In the genomic region with DNA sequence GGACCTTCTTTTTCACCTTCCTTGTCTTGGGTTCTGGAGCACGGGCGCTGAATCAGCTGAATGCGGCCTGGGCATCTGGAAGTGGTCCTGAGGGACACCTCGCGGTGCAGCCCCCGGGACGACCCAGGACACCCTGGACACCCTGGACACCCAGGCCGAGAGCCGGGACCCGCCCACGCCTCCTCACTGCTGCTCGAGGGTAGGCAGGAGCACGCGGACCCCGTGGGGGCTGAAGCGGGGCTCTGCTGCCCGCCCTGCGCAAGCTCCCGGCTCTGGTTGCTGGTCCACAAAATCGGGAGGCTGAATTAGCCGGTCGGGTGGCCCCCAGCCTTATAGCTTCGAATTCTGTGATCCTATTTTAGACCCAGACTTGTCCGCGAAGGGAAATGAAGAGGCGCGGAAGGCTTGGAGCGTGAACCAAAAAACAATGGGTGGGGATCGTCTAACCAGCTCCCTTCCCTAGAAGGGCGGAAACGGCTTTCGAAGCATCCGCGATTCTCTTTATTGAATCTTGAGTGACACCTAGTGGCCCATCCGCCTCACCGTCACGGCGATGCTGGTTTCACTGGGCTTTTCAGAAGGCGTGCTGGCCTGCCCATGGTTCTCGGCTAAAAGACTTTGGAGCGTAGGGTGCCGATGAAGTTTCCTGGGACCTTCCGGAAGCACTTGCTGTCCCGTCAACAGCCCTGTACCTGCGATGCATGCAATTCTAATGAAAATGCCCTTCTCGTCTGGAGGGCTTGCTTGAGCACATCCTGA, we compare ENCODE assay signal across 8 cellular contexts. TPM values are rescaled to one million over a fixed set of nuclear protein-coding genes. Genes with fewer than 3 reads are reported as not detected.
DNase-seq lines count a peak whose midpoint lies in the region; ATAC-seq and TF ChIP-seq lines count a peak whose summit lies in the region.

No MANE protein-coding gene starts in this region.

- ATAC-seq in HG02571 (IDR thresholded peaks at IDR 0.05; ENCODE audit: unreplicated experiment) (peak; percentile 80), omental fat pad (ENCODE audit: low FRiP score) (peak; percentile 70)

- peaks cover 52% of the 10 kb centered on the region for H3K4me1 Mint-ChIP-seq in activated naive CD4-positive, alpha-beta T cell treated with anti-CD3 and anti-CD28 coated beads, Interleukin-2, amount 10 ng/mL, durations not matched to agents 7 days and 5 days

- TF ChIP-seq POLR2A in suprapubic skin (IDR thresholded peaks at IDR 0.05): no peak

- H3K27ac Mint-ChIP-seq in activated naive CD4-positive, alpha-beta T cell treated with anti-CD3 and anti-CD28 coated beads, Interleukin-2, amount 10 ng/mL, durations not matched to agents 7 days and 5 days: peak overlapping the region; percentile 89

- TF ChIP-seq CTCF in omental fat pad (IDR thresholded peaks at IDR 0.05) (peak in 1 of 3 donors; percentile 66), suprapubic skin (IDR thresholded peaks at IDR 0.05) (peak; percentile 73 to 79)

- H3K27me3 Mint-ChIP-seq in activated naive CD4-positive, alpha-beta T cell treated with anti-CD3 and anti-CD28 coated beads, Interleukin-2, amount 10 ng/mL, durations not matched to agents 7 days and 5 days: peaks cover 9% of the 10 kb centered on the region

- no peaks in the 10 kb centered on the region for H3K9me3 ChIP-seq in SK-N-MC (ENCODE audit: low read depth, low read length)
- H3K9me3 ChIP-seq in suprapubic skin: no peaks in the 10 kb centered on the region

- no peaks in the 10 kb centered on the region for H3K9me3 Mint-ChIP-seq in activated naive CD4-positive, alpha-beta T cell treated with anti-CD3 and anti-CD28 coated beads, Interleukin-2, amount 10 ng/mL, durations not matched to agents 7 days and 5 days

- H3K4me3 Mint-ChIP-seq in activated naive CD4-positive, alpha-beta T cell treated with anti-CD3 and anti-CD28 coated beads, Interleukin-2, amount 10 ng/mL, durations not matched to agents 7 days and 5 days: peak overlapping the region; percentile 79

- peaks cover 3% of the 10 kb centered on the region for H3K36me3 Mint-ChIP-seq in activated naive CD4-positive, alpha-beta T cell treated with anti-CD3 and anti-CD28 coated beads, Interleukin-2, amount 10 ng/mL, durations not matched to agents 7 days and 5 days

- 4% methylated on average over 23 of the region's 46 CpGs for WGBS in suprapubic skin

- H3K4me3 ChIP-seq in SK-N-MC (peak overlapping the region; percentile 87), suprapubic skin (peak overlapping the region; percentile 57)

- peak; percentile 49 for DNase-seq in GM04503 (ENCODE audit: low read depth)
- DNase-seq in NAMALWA (ENCODE audit: low spot score): peak; percentile 93
- peak; percentile 63 for DNase-seq in SK-N-MC (ENCODE audit: low read depth, low spot score)
- DNase-seq in activated naive CD4-positive, alpha-beta T cell treated with anti-CD3 and anti-CD28 coated beads, Interleukin-2, amount 10 ng/mL, durations not matched to agents 7 days and 5 days: peak; percentile 92
- peak; percentile 82 for DNase-seq in glomerular visceral epithelial cell (ENCODE audit: extremely low spot score)
- peak; percentile 85 for DNase-seq in omental fat pad (ENCODE audit: low spot score)
- DNase-seq in suprapubic skin (ENCODE audit: low spot score in 2 of 2): peak; percentile 90 to 91

- H3K4me1 ChIP-seq in suprapubic skin: peaks cover 29% of the 10 kb centered on the region

- peaks cover 11% of the 10 kb centered on the region for H3K27me3 ChIP-seq in suprapubic skin

- CTCF ChIA-PET in activated naive CD4-positive, alpha-beta T cell treated with anti-CD3 and anti-CD28 coated beads, Interleukin-2, amount 10 ng/mL, durations not matched to agents 7 days and 5 days (lab: Charles Lee): interaction anchor here (0.6 to 6.5 kb wide), 80 partner anchors 8 to 1175 kb away, joined by 3 to 200 read pairs (median 4); partner anchors contain the start of genes SOCS2 and UBE2N

- TF ChIP-seq EP300 in suprapubic skin (IDR thresholded peaks at IDR 0.05): no peak

- H3K27ac ChIP-seq in SK-N-MC (no peak overlapping the region), suprapubic skin (no peak overlapping the region)

- H3K9ac ChIP-seq in SK-N-MC (ENCODE audit: insufficient read length): no peak overlapping the region

- H3K36me3 ChIP-seq in SK-N-MC (ENCODE audit: insufficient read depth, low read length) (no peaks in the 10 kb centered on the region), suprapubic skin (no peaks in the 10 kb centered on the region)

RNA-seq across cellular contexts. Expression of gene PLXNC1, which starts 46.3 kb away (rescaled TPM):
- total RNA-seq in omental fat pad (10 to 100 TPM in 2 of 4 donors, 1 to 10 TPM in 2; 4.2 to 42.7 (median 8.6) TPM), suprapubic skin (10 to 100 TPM in 3 of 4 donors, 1 to 10 TPM in 1; 8.1 to 30.9 (median 15.3) TPM)
